Comparison of ENCODE assay signal across 8 cellular contexts in genomic region chr2:207223051-207223450, GRCh38. TPM values are rescaled to one million over a fixed set of nuclear protein-coding genes. Genes with fewer than 3 reads are reported as not detected.
A peak's percentile ranks its signal among the peaks of the same experiment; 100 is the strongest.
DNase-seq lines count a peak whose midpoint lies in the region; ATAC-seq and TF ChIP-seq lines count a peak whose summit lies in the region.

No MANE protein-coding gene starts in this region.

- H3K36me3 ChIP-seq in right atrium auricular region: no peaks in the 10 kb centered on the region

- H3K9me3 Mint-ChIP-seq in stimulated activated memory B cell treated with anti-CD40 and anti-IgM and Interleukin-4, amounts not matched to agents 10 μg/mL and 1 μg/mL and 100 μg/mL, for 72 hours: no peaks in the 10 kb centered on the region

- H3K27me3 Mint-ChIP-seq in stimulated activated memory B cell treated with anti-CD40 and anti-IgM and Interleukin-4, amounts not matched to agents 10 μg/mL and 1 μg/mL and 100 μg/mL, for 72 hours: no peaks in the 10 kb centered on the region

- peaks cover 41% of the 10 kb centered on the region for H3K4me1 Mint-ChIP-seq in stimulated activated memory B cell treated with anti-CD40 and anti-IgM and Interleukin-4, amounts not matched to agents 10 μg/mL and 1 μg/mL and 100 μg/mL, for 72 hours

- H3K4me3 Mint-ChIP-seq in stimulated activated memory B cell treated with anti-CD40 and anti-IgM and Interleukin-4, amounts not matched to agents 10 μg/mL and 1 μg/mL and 100 μg/mL, for 72 hours: no peak overlapping the region

- DNase-seq in stimulated activated CD4-positive, alpha-beta T cell treated with anti-CD3 and anti-CD28 coated beads, Interleukin-4, amount 100 ng/mL, for 24 hours: peak; percentile 37
- no peak for DNase-seq in stimulated activated CD4-positive, alpha-beta T cell treated with anti-CD3 and anti-CD28 coated beads, Interleukin-12 subunit alpha, Interleukin-12 subunit beta, amount 100 ng/mL, for 4 hours
- peak; percentile 61 to 64 for DNase-seq in activated T-cell treated with anti-CD3 and anti-CD28 coated beads, Interleukin-2, amount 50 U/mL, for 48 hours
- no peak for DNase-seq in hippocampal formation (lab: John Stamatoyannopoulos, UW)
- no peak for DNase-seq in right atrium auricular region (ENCODE audit: low spot score)
- DNase-seq in NCI-H2196 (lab: John Stamatoyannopoulos, UW; ENCODE audit: unreplicated experiment): no peak

- peak; percentile 82 for ATAC-seq in HG03039 (IDR thresholded peaks at IDR 0.05; ENCODE audit: unreplicated experiment)
- ATAC-seq in stimulated activated memory B cell treated with anti-CD40 and anti-IgM and Interleukin-4, amounts not matched to agents 10 μg/mL and 1 μg/mL and 100 μg/mL, for 72 hours: peak; percentile 78

- H3K36me3 Mint-ChIP-seq in stimulated activated memory B cell treated with anti-CD40 and anti-IgM and Interleukin-4, amounts not matched to agents 10 μg/mL and 1 μg/mL and 100 μg/mL, for 72 hours: no peaks in the 10 kb centered on the region

- H3K27ac ChIP-seq in right atrium auricular region: no peak overlapping the region

- no peaks in the 10 kb centered on the region for H3K9me3 ChIP-seq in right atrium auricular region

- peak overlapping the region; percentile 69 for H3K27ac Mint-ChIP-seq in stimulated activated memory B cell treated with anti-CD40 and anti-IgM and Interleukin-4, amounts not matched to agents 10 μg/mL and 1 μg/mL and 100 μg/mL, for 72 hours

- H3K4me3 ChIP-seq in right atrium auricular region: no peak overlapping the region

- no peak for TF ChIP-seq CTCF in right atrium auricular region (IDR thresholded peaks at IDR 0.05)

- peaks cover 0 to 37% of the 10 kb centered on the region in 2 donors for H3K4me1 ChIP-seq in right atrium auricular region

- no peaks in the 10 kb centered on the region for H3K27me3 ChIP-seq in right atrium auricular region

RNA-seq across cellular contexts. Expression of gene KLF7, which starts 57.3 kb away (rescaled TPM):
- total RNA-seq in right atrium auricular region: 10 to 100 TPM; 13.5 to 29.9 TPM

Comparison
In these comparisons a context has a peak if more than half of its experiments do, and no peak if none do; other contexts are left out.
1. DNase-seq: peak in stimulated activated CD4-positive, alpha-beta T cell treated with anti-CD3 and anti-CD28 coated beads, Interleukin-4, amount 100 ng/mL, for 24 hours (single experiment) and activated T-cell treated with anti-CD3 and anti-CD28 coated beads, Interleukin-2, amount 50 U/mL, for 48 hours (2 of 2); none in stimulated activated CD4-positive, alpha-beta T cell treated with anti-CD3 and anti-CD28 coated beads, Interleukin-12 subunit alpha, Interleukin-12 subunit beta, amount 100 ng/mL, for 4 hours (single experiment), hippocampal formation (0 of 2), right atrium auricular region (single experiment) and NCI-H2196 (single experiment).